1 cellular context compared by ENCODE assay signal in genomic region chr1:154353460-154353904, GRCh38.
TF ChIP-seq lines count a peak whose summit lies in the region.

No MANE protein-coding gene starts in this region.

TF ChIP-seq in K562, 482 proteins besides CTCF, POLR2A, EP300 and RAD21 (continued from another document and continues in another):
- TF ChIP-seq PBX2 (CRISPR knock-in tag; IDR thresholded peaks at IDR 0.05; ENCODE audit: low read depth) (no peak), PBX2 (tag; conservative IDR thresholded peaks at IDR 0.05; ENCODE audit: low read depth) (0 out of 2 replicates have a peak, but pooled peaks have one; percentile 33), ZNF79 (CRISPR knock-in tag; IDR thresholded peaks at IDR 0.05; ENCODE audit: low read depth) (no peak), ZFX (CRISPR knock-in tag; IDR thresholded peaks at IDR 0.05) (no peak), LARP7 (IDR thresholded peaks at IDR 0.05) (0 out of 2 replicates have a peak, but pooled peaks have one; percentile 80), ZNF280A (IDR thresholded peaks at IDR 0.05; ENCODE audit: low read depth, partially characterized antibody) (no peak), ZNF830 (CRISPR knock-in tag; IDR thresholded peaks at IDR 0.05) (no peak), CREB3L1 (IDR thresholded peaks at IDR 0.05; ENCODE audit: borderline replicate concordance, low read depth) (no peak), YY1 (IDR thresholded peaks at IDR 0.05; ENCODE audit: borderline replicate concordance in 1 of 3, control insufficient read depth in 1 of 3, extremely low read depth in 1 of 3, insufficient read depth in 3 of 3, insufficient read length in 1 of 3, insufficient replicate concordance in 2 of 3, low read depth in 1 of 3, low read length in 2 of 3) (no peak), NFYB (IDR thresholded peaks at IDR 0.05; ENCODE audit: extremely low read depth, insufficient read length) (no peak), TEAD4 (IDR thresholded peaks at IDR 0.05; ENCODE audit: low read length) (peak; percentile 87), TEAD4 (CRISPR knock-in tag; IDR thresholded peaks at IDR 0.05; ENCODE audit: borderline replicate concordance) (no peak), PHTF2 (CRISPR knock-in tag; IDR thresholded peaks at IDR 0.05) (no peak), CBX1 (IDR thresholded peaks at IDR 0.05; ENCODE audit: low read depth) (no peak), CEBPG (CRISPR knock-in tag; IDR thresholded peaks at IDR 0.05) (no peak), CEBPG (tag; conservative IDR thresholded peaks at IDR 0.05 in 1 of 2, IDR thresholded peaks at IDR 0.05 in 1 of 2) (0 out of 4 replicates have a peak, but pooled peaks of 1 of the 2 experiments have one; percentile 28), SMARCC2 (IDR thresholded peaks at IDR 0.05; ENCODE audit: low read depth) (peak; percentile 57; the same call in 1 of the 2 replicates), ERF (CRISPR knock-in tag; IDR thresholded peaks at IDR 0.05) (no peak), ZNF12 (CRISPR knock-in tag; IDR thresholded peaks at IDR 0.05) (no peak), IFI16 (CRISPR knock-in tag; IDR thresholded peaks at IDR 0.05) (no peak), CBFA2T2 (conservative IDR thresholded peaks at IDR 0.05) (peak; percentile 87), ZNF707 (CRISPR knock-in tag; conservative IDR thresholded peaks at IDR 0.05) (no peak), GTF2F1 (IDR thresholded peaks at IDR 0.05; ENCODE audit: low read depth, low read length) (no peak), ZNF766 (CRISPR knock-in tag; conservative IDR thresholded peaks at IDR 0.05) (0 out of 2 replicates have a peak, but pooled peaks have one; percentile 40), SAFB (IDR thresholded peaks at IDR 0.05; ENCODE audit: borderline replicate concordance, low read depth, low read length) (no peak), YBX1 (IDR thresholded peaks at IDR 0.05) (no peak), ATF3 (IDR thresholded peaks at IDR 0.05) (peak; percentile 53; the same call in 1 of the 2 replicates), ATF3 (CRISPR knock-in tag; conservative IDR thresholded peaks at IDR 0.05) (no peak), DIDO1 (tag; IDR thresholded peaks at IDR 0.05; ENCODE audit: low read depth) (no peak), CXXC5 (CRISPR knock-in tag; IDR thresholded peaks at IDR 0.05) (peak; percentile 51), RAD51 (IDR thresholded peaks at IDR 0.05; ENCODE audit: borderline replicate concordance, low read depth) (no peak), ZNF140 (CRISPR knock-in tag; IDR thresholded peaks at IDR 0.05) (no peak), RBM25 (IDR thresholded peaks at IDR 0.05; ENCODE audit: low read depth, low read length, severe bottlenecking) (no peak), ZNF778 (CRISPR knock-in tag; IDR thresholded peaks at IDR 0.05) (no peak), ZNF586 (CRISPR knock-in tag; conservative IDR thresholded peaks at IDR 0.05) (no peak), RERE (CRISPR knock-in tag; IDR thresholded peaks at IDR 0.05; ENCODE audit: borderline replicate concordance) (no peak), ARNT (IDR thresholded peaks at IDR 0.05) (peak; percentile 35 to 93; a peak in 2 of 4 replicates), RFX5 (IDR thresholded peaks at IDR 0.05; ENCODE audit: low read depth, low read length) (no peak), MAFK (IDR thresholded peaks at IDR 0.05; ENCODE audit: low read length) (0 out of 2 replicates have a peak, but pooled peaks have one; percentile 38), ZKSCAN3 (CRISPR knock-in tag; IDR thresholded peaks at IDR 0.05) (no peak), MYNN (IDR thresholded peaks at IDR 0.05) (peak; percentile 52), MYNN (CRISPR knock-in tag; IDR thresholded peaks at IDR 0.05) (no peak), FOXM1 (IDR thresholded peaks at IDR 0.05; ENCODE audit: low read depth) (peak; percentile 31; the same call in 1 of the 2 replicates), FOXM1 (CRISPR knock-in tag; IDR thresholded peaks at IDR 0.05; ENCODE audit: low read depth) (no peak), GATAD2A (IDR thresholded peaks at IDR 0.05) (peak; percentile 81; the same call in 1 of the 2 replicates), SRSF7 (optimal IDR thresholded peaks at IDR 0.05; ENCODE audit: low read depth, low read length) (no peak), CREB1 (IDR thresholded peaks at IDR 0.05) (peak; percentile 13; the same call in 1 of the 2 replicates), CREB1 (CRISPR knock-in tag; IDR thresholded peaks at IDR 0.05) (no peak), ZNF324 (CRISPR knock-in tag; IDR thresholded peaks at IDR 0.05) (no peak), SMAD2 (IDR thresholded peaks at IDR 0.05; ENCODE audit: low read depth, low read length) (no peak), GABPB2 (CRISPR knock-in tag; conservative IDR thresholded peaks at IDR 0.05) (no peak), ESRRA (IDR thresholded peaks at IDR 0.05; ENCODE audit: borderline replicate concordance, low read depth) (peak; percentile 98), THRA (IDR thresholded peaks at IDR 0.05) (no peak), TARDBP (IDR thresholded peaks at IDR 0.05) (no peak), ZKSCAN8 (CRISPR knock-in tag; IDR thresholded peaks at IDR 0.05) (no peak), MYC (IDR thresholded peaks at IDR 0.05; ENCODE audit: low read depth, low read length) (0 out of 2 replicates have a peak, but pooled peaks have one; percentile 16), MYC (CRISPR knock-in tag; IDR thresholded peaks at IDR 0.05; ENCODE audit: borderline replicate concordance, low read depth) (no peak), SIN3B (IDR thresholded peaks at IDR 0.05; ENCODE audit: low read depth) (no peak), BRF2 (IDR thresholded peaks at IDR 0.05; ENCODE audit: borderline replicate concordance, insufficient read depth, insufficient read length) (no peak), ZBTB17 (CRISPR knock-in tag; IDR thresholded peaks at IDR 0.05) (0 out of 2 replicates have a peak, but pooled peaks have one; percentile 24), PURB (CRISPR knock-in tag; IDR thresholded peaks at IDR 0.05; ENCODE audit: low read depth) (no peak), GABPB1 (CRISPR knock-in tag; IDR thresholded peaks at IDR 0.05) (no peak)
